ENCODE assay signal across 1 cellular context in the genomic region with DNA sequence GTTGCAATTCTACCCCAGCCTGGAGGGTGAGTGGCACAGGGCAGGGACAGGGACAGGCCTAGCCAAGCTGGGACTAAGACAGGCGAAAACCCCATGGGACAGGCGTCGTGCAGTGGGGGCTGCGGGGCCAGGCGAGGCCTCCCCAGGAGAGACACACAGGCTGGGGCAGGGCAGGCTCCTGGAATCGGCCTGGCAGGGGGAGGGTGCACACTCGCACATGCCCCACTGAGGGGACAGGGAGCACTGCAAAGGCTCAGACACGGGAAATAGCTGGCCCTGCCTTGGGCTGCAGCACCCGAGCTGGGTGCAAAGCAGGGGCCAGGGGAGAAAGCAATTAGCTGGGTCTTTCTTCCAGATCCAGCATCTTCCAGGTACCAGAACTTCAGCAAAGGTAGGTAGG.
TF ChIP-seq lines count a peak whose summit lies in the region.

No MANE protein-coding gene starts in this region.

TF ChIP-seq in GM23338, 12 proteins besides CTCF, POLR2A, EP300 and RAD21 (continued from another document):
- TF ChIP-seq, protein P1, sequence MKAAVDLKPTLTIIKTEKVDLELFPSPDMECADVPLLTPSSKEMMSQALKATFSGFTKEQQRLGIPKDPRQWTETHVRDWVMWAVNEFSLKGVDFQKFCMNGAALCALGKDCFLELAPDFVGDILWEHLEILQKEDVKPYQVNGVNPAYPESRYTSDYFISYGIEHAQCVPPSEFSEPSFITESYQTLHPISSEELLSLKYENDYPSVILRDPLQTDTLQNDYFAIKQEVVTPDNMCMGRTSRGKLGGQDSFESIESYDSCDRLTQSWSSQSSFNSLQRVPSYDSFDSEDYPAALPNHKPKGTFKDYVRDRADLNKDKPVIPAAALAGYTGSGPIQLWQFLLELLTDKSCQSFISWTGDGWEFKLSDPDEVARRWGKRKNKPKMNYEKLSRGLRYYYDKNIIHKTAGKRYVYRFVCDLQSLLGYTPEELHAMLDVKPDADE (IDR thresholded peaks at IDR 0.05) = no peak
- TF ChIP-seq JUNB (IDR thresholded peaks at IDR 0.05; ENCODE audit: unreplicated experiment) (no peak), EZH2phosphoT487 (IDR thresholded peaks at IDR 0.05; ENCODE audit: unreplicated experiment) (no peak), EZH2 (IDR thresholded peaks at IDR 0.05; ENCODE audit: low read depth, unreplicated experiment) (no peak)
